In the genomic region with DNA sequence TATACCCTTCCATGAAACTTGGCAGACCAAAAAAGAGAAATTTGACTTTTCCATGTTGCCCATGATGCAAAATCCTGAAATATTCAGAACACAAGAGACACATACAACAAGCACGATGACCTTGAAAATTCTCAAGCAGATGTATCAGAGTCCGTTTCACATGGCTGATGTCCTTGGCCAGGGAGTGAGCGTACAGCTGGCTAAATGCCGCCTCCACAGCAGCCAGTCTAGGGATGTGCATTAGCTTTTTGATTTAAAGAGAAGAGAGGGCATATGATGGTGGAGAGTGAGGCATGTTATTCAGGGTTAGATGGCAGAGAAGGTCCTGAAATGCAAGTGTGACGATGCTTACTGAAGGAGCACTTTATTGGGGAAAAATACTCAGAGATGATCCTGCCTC, we compare ENCODE assay signal across 8 cellular contexts.
"Had no signal": no experiment of that assay in that cellular context is flagged by ENCODE, and none has a peak within 500 bp of the region (broad histone marks: within the 10 kb centered on the region; RNA-seq: fewer than 3 reads in every experiment).

No MANE protein-coding gene starts in this region.

- ATAC-seq: HCT116 had no signal

- H3K9ac ChIP-seq: GM23248 had no signal

- H3K27ac Mint-ChIP-seq: HFFc6 had no signal

- H2AFZ ChIP-seq: GM23248 had no signal

- H3K27ac ChIP-seq: GM23248 had no signal

- H3K36me3 ChIP-seq: HAP-1 had no signal

- H3K9me3 ChIP-seq: HAP-1 had no signal

- H3K4me3 Mint-ChIP-seq: HFFc6 had no signal

- DNase-seq: GM23248, GOT3, H7, HCEC 1CT, HFFc6 had no signal

- H3K4me1 ChIP-seq: HAP-1 had no signal

- H3K4me3 ChIP-seq: GM23248, HAP-1 had no signal

- FAIRE-seq: H54 had no signal
